11 cellular contexts compared by ENCODE assay signal in genomic region chr15:92663250-92663951, GRCh38. TPM values are rescaled to one million over a fixed set of nuclear protein-coding genes. Genes with fewer than 3 reads are reported as not detected.
A peak's percentile ranks its signal among the peaks of the same experiment; 100 is the strongest.
DNase-seq lines count a peak whose midpoint lies in the region; ATAC-seq lines count a peak whose summit lies in the region.
"Had no signal": no experiment of that assay in that cellular context is flagged by ENCODE, and none has a peak within 500 bp of the region (broad histone marks: within the 10 kb centered on the region; RNA-seq: fewer than 3 reads in every experiment).

No MANE protein-coding gene starts in this region.

- intact Hi-C loops in left cardiac atrium (cut with DNase I) = no loop called here

- peak; percentile 61 for DNase-seq in stimulated activated CD4-positive, alpha-beta T cell treated with anti-CD3 and anti-CD28 coated beads, Interleukin-15, amount 100 ng/mL, for 24 hours
- DNase-seq in T-helper 9 cell (no peak), left cardiac atrium (no peak), NCI-H446 (lab: John Stamatoyannopoulos, UW) (no peak)
- DNase-seq: DMS 273 treated with DMSO at 0.1 percent for 48 hours, Karpas-422, left ventricle myocardium superior, right lobe of liver had no signal

- ATAC-seq in GM18868 (IDR thresholded peaks at IDR 0.05; ENCODE audit: unreplicated experiment) (peak; percentile 86), GM21447 (IDR thresholded peaks at IDR 0.05; ENCODE audit: unreplicated experiment) (peak; percentile 81), HG03342 (IDR thresholded peaks at IDR 0.05; ENCODE audit: unreplicated experiment) (peak; percentile 62), left cardiac atrium (no peak)
- ATAC-seq: left ventricle myocardium superior, right lobe of liver had no signal

RNA-seq across cellular contexts. Expression of gene FAM174B, which starts 7.8 kb away (rescaled TPM):
- total RNA-seq in left cardiac atrium = 10 to 100 TPM in 1 of 2 donors, 1 to 10 TPM in 1; 9.9 to 15.6 TPM

Comparison
In these comparisons a context has a peak if more than half of its experiments do, and no peak if none do; other contexts are left out.
1. ATAC-seq: peak in GM18868 (single experiment), GM21447 (single experiment) and HG03342 (single experiment); none in left cardiac atrium (0 of 2).